17 cellular contexts compared by ENCODE assay signal in genomic region chr7:106384373-106384772, GRCh38.
DNase-seq lines count a peak whose midpoint lies in the region; ATAC-seq and TF ChIP-seq lines count a peak whose summit lies in the region.
"Had no signal": no experiment of that assay in that cellular context is flagged by ENCODE, and none has a peak within 500 bp of the region (broad histone marks: within the 10 kb centered on the region; RNA-seq: fewer than 3 reads in every experiment).

No MANE protein-coding gene starts in this region.

- ATAC-seq in GM21423 (IDR thresholded peaks at IDR 0.05; ENCODE audit: unreplicated experiment): no peak
- ATAC-seq: GM23338 had no signal

- peak overlapping the region; percentile 22 for H3K27ac Mint-ChIP-seq in type B pancreatic cell
- H3K27ac Mint-ChIP-seq: GM23338, IgD-negative memory B cell had no signal

- H3K4me1 Mint-ChIP-seq in type B pancreatic cell (ENCODE audit: unreplicated experiment): peaks cover 3% of the 10 kb centered on the region
- H3K4me1 Mint-ChIP-seq: GM23338, IgD-negative memory B cell had no signal

- no peaks in the 10 kb centered on the region for H3K27me3 Mint-ChIP-seq in type B pancreatic cell

- no peaks in the 10 kb centered on the region for H3K9me3 Mint-ChIP-seq in type B pancreatic cell
- H3K9me3 Mint-ChIP-seq: GM23338, IgD-negative memory B cell had no signal

- peak overlapping the region; percentile 1; the same call in 1 of the 2 replicates for H3K27ac ChIP-seq in VCaP
- H3K27ac ChIP-seq: HL-60 had no signal

- no peak overlapping the region for H3K4me3 Mint-ChIP-seq in type B pancreatic cell
- H3K4me3 Mint-ChIP-seq: GM23338, IgD-negative memory B cell had no signal

- TF ChIP-seq CTCF in VCaP (conservative IDR thresholded peaks at IDR 0.05) (no peak), type B pancreatic cell (conservative IDR thresholded peaks at IDR 0.05) (no peak)

- DNase-seq in NOMO-1 treated with DMSO at 0.1 percent for 48 hours (lab: John Stamatoyannopoulos, UW; ENCODE audit: unreplicated experiment) (peak; percentile 15), NOMO-1 treated with dmso at 0.1 percent for 144 hours (lab: John Stamatoyannopoulos, UW; ENCODE audit: unreplicated experiment) (no peak), Kasumi-1 (lab: John Stamatoyannopoulos, UW) (peak; percentile 3 to 5), type B pancreatic cell (ENCODE audit: extremely low spot score, unreplicated experiment) (no peak), occipital lobe (lab: John Stamatoyannopoulos, UW) (no peak), globus pallidus (ENCODE audit: low spot score) (no peak)
- DNase-seq: DMS 273 treated with DMSO at 0.1 percent for 48 hours, NCI-H1048, NCI-H146, NCI-H510A treated with DMSO at 0.1 percent for 48 hours, NCI-H82, SHP77 treated with DMSO at 0.1 percent for 48 hours had no signal

- no peaks in the 10 kb centered on the region for H3K36me3 Mint-ChIP-seq in type B pancreatic cell
- H3K36me3 Mint-ChIP-seq: IgD-negative memory B cell had no signal

Comparison
In these comparisons a context has a peak if more than half of its experiments do, and no peak if none do; other contexts are left out.
1. DNase-seq: peak in NOMO-1 treated with DMSO at 0.1 percent for 48 hours (single experiment) and Kasumi-1 (2 of 2); none in NOMO-1 treated with dmso at 0.1 percent for 144 hours (single experiment), type B pancreatic cell (single experiment), occipital lobe (single experiment) and globus pallidus (single experiment).